8 cellular contexts compared by ENCODE assay signal in the genomic region with DNA sequence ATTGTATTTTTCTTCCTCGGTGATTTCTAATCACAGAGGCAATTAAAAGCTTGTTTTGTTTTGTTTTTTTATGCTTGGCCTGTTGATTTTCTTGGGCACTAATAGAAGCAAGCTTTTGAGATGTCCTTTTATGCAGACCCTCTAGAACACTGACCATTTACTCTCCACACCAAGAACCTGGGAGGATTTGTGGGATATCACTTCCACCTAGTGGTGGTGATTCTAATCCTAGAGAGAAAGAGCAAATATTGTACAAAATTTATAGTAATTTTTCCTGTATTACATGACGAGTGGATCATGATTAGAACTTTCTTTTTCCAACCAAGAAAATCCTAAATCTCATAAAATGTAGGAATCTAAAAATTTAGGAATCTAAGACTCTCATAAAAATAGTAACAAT. TPM values are rescaled to one million over a fixed set of nuclear protein-coding genes. Genes with fewer than 3 reads are reported as not detected.
DNase-seq lines count a peak whose midpoint lies in the region; ATAC-seq and TF ChIP-seq lines count a peak whose summit lies in the region.

No MANE protein-coding gene starts in this region.

- no peak for TF ChIP-seq EP300 in stomach (IDR thresholded peaks at IDR 0.05)

- H3K27ac ChIP-seq in angular gyrus (ENCODE audit: low read depth, low read length): peak overlapping the region; percentile 16
- no peak overlapping the region for H3K27ac ChIP-seq in stomach

- DNase-seq in BE2C (peak; percentile 31), KBM-7 (peak; percentile 41), left lobe of liver (ENCODE audit: low spot score) (no peak), stomach (no peak)

- in situ Hi-C loops in KBM-7 (cut with MboI; ENCODE audit: low pct_unique_long_range_greater_than_20kb, low sequenced_read_pairs): no loop called here

- no peaks in the 10 kb centered on the region for H3K27me3 ChIP-seq in BE2C
- no peaks in the 10 kb centered on the region for H3K27me3 ChIP-seq in stomach

- 39 to 57% (median 44%) methylated on average over 2 of the region's 2 CpGs for WGBS in stomach, 5 donors

- H3K4me1 ChIP-seq in BE2C: peaks cover 3% of the 10 kb centered on the region; the same call in 1 of the 2 replicates
- H3K4me1 ChIP-seq in stomach: peaks cover 0 to 19% (median 5%) of the 10 kb centered on the region in 4 donors

- H3K36me3 ChIP-seq in BE2C (no peaks in the 10 kb centered on the region; the same call in none of the 2 replicates), stomach (peaks cover 0 to 22% (median 13%) of the 10 kb centered on the region in 4 donors)

- no peak for TF ChIP-seq POLR2A in stomach (IDR thresholded peaks at IDR 0.05)

- intact Hi-C loops in stomach (cut with DNase I; ENCODE audit: low total_unique reads): loop anchor here (10.0 kb wide), 1 partner anchor 106 kb away; the partner anchor contains the start of gene MFSD6

- TF ChIP-seq CTCF in BE2C (IDR thresholded peaks at IDR 0.05; ENCODE audit: low read depth, low read length) (peak; percentile 68), stomach (IDR thresholded peaks at IDR 0.05) (peak in 3 of 7 experiments; percentile 24 to 58 (median 30))

- H3K9me3 ChIP-seq in BE2C (no peaks in the 10 kb centered on the region), stomach (no peaks in the 10 kb centered on the region)

- H3K4me3 ChIP-seq in BE2C (ENCODE audit: low read depth, low read length) (no peak overlapping the region), stomach (no peak overlapping the region)

- peak; percentile 62 for ATAC-seq in left lobe of liver
- no peak for ATAC-seq in HG03342 (IDR thresholded peaks at IDR 0.05; ENCODE audit: unreplicated experiment)
- no peak for ATAC-seq in GM21390 (IDR thresholded peaks at IDR 0.05; ENCODE audit: unreplicated experiment)
- ATAC-seq in HG03175 (IDR thresholded peaks at IDR 0.05; ENCODE audit: unreplicated experiment): no peak

RNA-seq across cellular contexts. Expression of gene NEMP2, which starts 23.4 kb away (rescaled TPM):
- 3.2 TPM for polyA plus RNA-seq in BE2C (2012; ENCODE audit: insufficient read depth, insufficient read length, low read depth)
- total RNA-seq in left lobe of liver (1.4 TPM), stomach (10 to 100 TPM in 2 of 5 donors, under 1 TPM in 1, not detected in 2; 0.89 to 18.7 (median 14.6) TPM)
- 1 to 10 TPM in 2 of 3 donors, under 1 TPM in 1; 0.60 to 2.0 (median 1.1) TPM for polyA plus RNA-seq in stomach

Comparison
In these comparisons a context has a peak if more than half of its experiments do, and no peak if none do; other contexts are left out.
1. DNase-seq: peak in BE2C (single experiment) and KBM-7 (single experiment); none in left lobe of liver (single experiment) and stomach (single experiment).